1 cellular context compared by ENCODE assay signal in genomic region chr10:102660891-102661613, GRCh38.
TF ChIP-seq lines count a peak whose summit lies in the region.

No MANE protein-coding gene starts in this region.

TF ChIP-seq in K562, 482 proteins besides CTCF, POLR2A, EP300 and RAD21 (continued from another document):
- TF ChIP-seq UBTF (IDR thresholded peaks at IDR 0.05; ENCODE audit: borderline replicate concordance in 1 of 2, low read depth in 2 of 2, low read length in 2 of 2) (0 out of 4 replicates have a peak, but pooled peaks of 1 of the 2 experiments have one; percentile 47), RBM15 (IDR thresholded peaks at IDR 0.05; ENCODE audit: insufficient read depth, low read length) (no peak), ZNF232 (CRISPR knock-in tag; IDR thresholded peaks at IDR 0.05) (no peak), DACH1 (IDR thresholded peaks at IDR 0.05; ENCODE audit: partially characterized antibody) (peak; percentile 81), ZNF551 (CRISPR knock-in tag; IDR thresholded peaks at IDR 0.05) (no peak)
